ENCODE assay signal across 1 cellular context in genomic region chr20:54140927-54141566, GRCh38.
TF ChIP-seq lines count a peak whose summit lies in the region.

No MANE protein-coding gene starts in this region.

TF ChIP-seq in SK-N-SH, 30 proteins besides CTCF, POLR2A, EP300 and RAD21 (continued from another document):
- TF ChIP-seq REST (IDR thresholded peaks at IDR 0.05; ENCODE audit: low read depth, low read length) (no peak), JUND (IDR thresholded peaks at IDR 0.05) (peak; percentile 51), FOSL2 (IDR thresholded peaks at IDR 0.05; ENCODE audit: borderline replicate concordance, low read depth) (peak; percentile 53; the same call in 1 of the 2 replicates), TEAD4 (IDR thresholded peaks at IDR 0.05; ENCODE audit: borderline replicate concordance, insufficient read depth) (peak; percentile 60; the same call in 1 of the 2 replicates), MAX (IDR thresholded peaks at IDR 0.05; ENCODE audit: low read depth) (no peak), NFIC (IDR thresholded peaks at IDR 0.05; ENCODE audit: borderline replicate concordance) (peak; percentile 16; the same call in 1 of the 2 replicates), TAF1 (IDR thresholded peaks at IDR 0.05; ENCODE audit: borderline replicate concordance, low read depth, low read length) (no peak), IRF3 (IDR thresholded peaks at IDR 0.05; ENCODE audit: low read depth, low read length) (no peak), PBX3 (IDR thresholded peaks at IDR 0.05) (peak; percentile 55), NRF1 (IDR thresholded peaks at IDR 0.05; ENCODE audit: low read depth, low read length) (no peak)
